1 cellular context compared by ENCODE assay signal in genomic region chr12:53625946-53626701, GRCh38.
TF ChIP-seq lines count a peak whose summit lies in the region.

ATF7 (minus strand) TSS chr12:53626382; CDS start chr12:53601000, 25,382 bp downstream.

TF ChIP-seq in HepG2, 621 proteins besides CTCF, POLR2A, EP300 and RAD21 (continued from another document and continues in another):
- TF ChIP-seq TIGD3 (CRISPR knock-in tag; IDR thresholded peaks at IDR 0.05; ENCODE audit: borderline replicate concordance) = peak; percentile 58; the same call in 1 of the 2 replicates
- TF ChIP-seq ARNT2 (CRISPR knock-in tag; IDR thresholded peaks at IDR 0.05; ENCODE audit: low read depth) = peak; percentile 79; the same call in 1 of the 2 replicates
- TF ChIP-seq AGO1 (IDR thresholded peaks at IDR 0.05; ENCODE audit: low read depth, low read length, poor library complexity, severe bottlenecking) = peak; percentile 49
- TF ChIP-seq SATB2 (CRISPR knock-in tag; IDR thresholded peaks at IDR 0.05) = no peak
- peak; percentile 90 for TF ChIP-seq PRPF4 (IDR thresholded peaks at IDR 0.05; ENCODE audit: low read depth, low read length, poor library complexity, severe bottlenecking)
- TF ChIP-seq ZMYM4 (CRISPR knock-in tag; IDR thresholded peaks at IDR 0.05) = peak; percentile 93
- peak; percentile 54; the same call in 1 of the 2 replicates for TF ChIP-seq EEA1 (CRISPR knock-in tag; IDR thresholded peaks at IDR 0.05; ENCODE audit: borderline replicate concordance)
- no peak for TF ChIP-seq SMARCC2 (IDR thresholded peaks at IDR 0.05)
- TF ChIP-seq ZNF569 (CRISPR knock-in tag; IDR thresholded peaks at IDR 0.05; ENCODE audit: borderline replicate concordance) = no peak
- TF ChIP-seq CSRNP1 (CRISPR knock-in tag; IDR thresholded peaks at IDR 0.05) = peak; percentile 72; the same call in 1 of the 2 replicates
- no peak for TF ChIP-seq ZC3H13 (CRISPR knock-in tag; IDR thresholded peaks at IDR 0.05)
- TF ChIP-seq PHF5A (CRISPR knock-in tag; IDR thresholded peaks at IDR 0.05; ENCODE audit: low read depth, unreplicated experiment) = peak; percentile 51
- TF ChIP-seq YY1 (IDR thresholded peaks at IDR 0.05; ENCODE audit: insufficient read depth, insufficient replicate concordance, low read depth, low read length) = peak; percentile 54
- TF ChIP-seq ZFP36L1 (CRISPR knock-in tag; IDR thresholded peaks at IDR 0.05) = peak; percentile 91; the same call in 1 of the 2 replicates
- no peak for TF ChIP-seq BRF2 (CRISPR knock-in tag; IDR thresholded peaks at IDR 0.05)
- TF ChIP-seq MED13 (CRISPR knock-in tag; IDR thresholded peaks at IDR 0.05) = no peak; the same call in 1 of the 2 replicates
- peak; percentile 84 for TF ChIP-seq BORCS8-MEF2B (CRISPR knock-in tag; IDR thresholded peaks at IDR 0.05)
- no peak for TF ChIP-seq ADNP (CRISPR knock-in tag; IDR thresholded peaks at IDR 0.05)
- TF ChIP-seq ZSCAN9 (CRISPR knock-in tag; IDR thresholded peaks at IDR 0.05; ENCODE audit: borderline replicate concordance) = peak; percentile 47; the same call in 1 of the 2 replicates
- TF ChIP-seq CERS6 (CRISPR knock-in tag; IDR thresholded peaks at IDR 0.05) = no peak
- TF ChIP-seq NFATC3 (CRISPR knock-in tag; IDR thresholded peaks at IDR 0.05) = 0 out of 2 replicates have a peak, but pooled peaks have one; percentile 21
- TF ChIP-seq ZNF850 (CRISPR knock-in tag; conservative IDR thresholded peaks at IDR 0.05) = no peak
- peak; percentile 86; the same call in 1 of the 2 replicates for TF ChIP-seq SAFB2 (CRISPR knock-in tag; IDR thresholded peaks at IDR 0.05; ENCODE audit: borderline replicate concordance, low read depth)
- peak; percentile 51; the same call in 1 of the 2 replicates for TF ChIP-seq ZNF121 (CRISPR knock-in tag; IDR thresholded peaks at IDR 0.05)
- no peak for TF ChIP-seq FOSL1 (CRISPR knock-in tag; IDR thresholded peaks at IDR 0.05; ENCODE audit: borderline replicate concordance)
- no peak for TF ChIP-seq TOPORS (CRISPR knock-in tag; IDR thresholded peaks at IDR 0.05)
- TF ChIP-seq TEAD3 (CRISPR knock-in tag; optimal IDR thresholded peaks at IDR 0.05; ENCODE audit: borderline replicate concordance) = peak; percentile 1
- 0 out of 2 replicates have a peak, but pooled peaks have one; percentile 25 for TF ChIP-seq ZSCAN31 (CRISPR knock-in tag; IDR thresholded peaks at IDR 0.05; ENCODE audit: low read depth)
- 0 out of 2 replicates have a peak, but pooled peaks have one; percentile 31 for TF ChIP-seq ZSCAN25 (CRISPR knock-in tag; IDR thresholded peaks at IDR 0.05)
- no peak for TF ChIP-seq EED (CRISPR knock-in tag; IDR thresholded peaks at IDR 0.05)
- TF ChIP-seq PRDM4 (CRISPR knock-in tag; IDR thresholded peaks at IDR 0.05; ENCODE audit: borderline replicate concordance) = no peak
- no peak for TF ChIP-seq ZFP41 (CRISPR knock-in tag; IDR thresholded peaks at IDR 0.05; ENCODE audit: borderline replicate concordance)
- no peak for TF ChIP-seq PLSCR1 (CRISPR knock-in tag; IDR thresholded peaks at IDR 0.05; ENCODE audit: borderline replicate concordance)
- TF ChIP-seq ZNF326 (CRISPR knock-in tag; IDR thresholded peaks at IDR 0.05; ENCODE audit: borderline replicate concordance) = no peak
- no peak for TF ChIP-seq ZSCAN12 (CRISPR knock-in tag; IDR thresholded peaks at IDR 0.05)
- TF ChIP-seq ZNF343 (CRISPR knock-in tag; IDR thresholded peaks at IDR 0.05) = no peak
- TF ChIP-seq NCOA1 (CRISPR knock-in tag; IDR thresholded peaks at IDR 0.05) = peak; percentile 57; the same call in 1 of the 2 replicates
- peak; percentile 35; the same call in 1 of the 2 replicates for TF ChIP-seq ZNF747 (CRISPR knock-in tag; IDR thresholded peaks at IDR 0.05; ENCODE audit: borderline replicate concordance)
- TF ChIP-seq ZNF549 (CRISPR knock-in tag; IDR thresholded peaks at IDR 0.05) = no peak
- peak; percentile 93 for TF ChIP-seq MAZ (IDR thresholded peaks at IDR 0.05; ENCODE audit: borderline replicate concordance, low read depth, low read length)
- TF ChIP-seq MAZ (CRISPR knock-in tag; IDR thresholded peaks at IDR 0.05; ENCODE audit: low read depth) = peak; percentile 87
- TF ChIP-seq KDM6A (CRISPR knock-in tag; IDR thresholded peaks at IDR 0.05; ENCODE audit: low read depth) = no peak
- TF ChIP-seq MAF1 (CRISPR knock-in tag; IDR thresholded peaks at IDR 0.05; ENCODE audit: borderline replicate concordance) = no peak
- no peak for TF ChIP-seq ZKSCAN5 (CRISPR knock-in tag; IDR thresholded peaks at IDR 0.05)
- no peak; the same call in 1 of the 2 replicates for TF ChIP-seq KDM3A (CRISPR knock-in tag; IDR thresholded peaks at IDR 0.05; ENCODE audit: low read depth)
- peak; percentile 97 for TF ChIP-seq ZNF441 (CRISPR knock-in tag; IDR thresholded peaks at IDR 0.05; ENCODE audit: borderline replicate concordance)
- no peak for TF ChIP-seq ZNF24 (IDR thresholded peaks at IDR 0.05)
- TF ChIP-seq CCAR2 (optimal IDR thresholded peaks at IDR 0.05; ENCODE audit: low read depth, low read length) = peak; percentile 45
- TF ChIP-seq CCDC6 (CRISPR knock-in tag; IDR thresholded peaks at IDR 0.05) = no peak; the same call in 1 of the 2 replicates
- 0 out of 2 replicates have a peak, but pooled peaks have one; percentile 12 for TF ChIP-seq ARID3A (IDR thresholded peaks at IDR 0.05; ENCODE audit: low read depth, low read length)
- TF ChIP-seq ZNF878 (CRISPR knock-in tag; IDR thresholded peaks at IDR 0.05) = 0 out of 2 replicates have a peak, but pooled peaks have one; percentile 54
- 0 out of 2 replicates have a peak, but pooled peaks have one; percentile 13 for TF ChIP-seq ZNF383 (CRISPR knock-in tag; IDR thresholded peaks at IDR 0.05; ENCODE audit: borderline replicate concordance)
- peak; percentile 83; the same call in 1 of the 2 replicates for TF ChIP-seq ZNF567 (CRISPR knock-in tag; IDR thresholded peaks at IDR 0.05; ENCODE audit: borderline replicate concordance)
- peak; percentile 81; the same call in 1 of the 2 replicates for TF ChIP-seq ZNF746 (CRISPR knock-in tag; IDR thresholded peaks at IDR 0.05)
- no peak for TF ChIP-seq ZNF354B (CRISPR knock-in tag; IDR thresholded peaks at IDR 0.05)
- TF ChIP-seq SP2 (CRISPR knock-in tag; IDR thresholded peaks at IDR 0.05) = peak; percentile 99
- peak; percentile 58; the same call in 1 of the 2 replicates for TF ChIP-seq ZNF12 (CRISPR knock-in tag; IDR thresholded peaks at IDR 0.05)
